Comparison of ENCODE assay signal across 1 cellular context in the genomic region with DNA sequence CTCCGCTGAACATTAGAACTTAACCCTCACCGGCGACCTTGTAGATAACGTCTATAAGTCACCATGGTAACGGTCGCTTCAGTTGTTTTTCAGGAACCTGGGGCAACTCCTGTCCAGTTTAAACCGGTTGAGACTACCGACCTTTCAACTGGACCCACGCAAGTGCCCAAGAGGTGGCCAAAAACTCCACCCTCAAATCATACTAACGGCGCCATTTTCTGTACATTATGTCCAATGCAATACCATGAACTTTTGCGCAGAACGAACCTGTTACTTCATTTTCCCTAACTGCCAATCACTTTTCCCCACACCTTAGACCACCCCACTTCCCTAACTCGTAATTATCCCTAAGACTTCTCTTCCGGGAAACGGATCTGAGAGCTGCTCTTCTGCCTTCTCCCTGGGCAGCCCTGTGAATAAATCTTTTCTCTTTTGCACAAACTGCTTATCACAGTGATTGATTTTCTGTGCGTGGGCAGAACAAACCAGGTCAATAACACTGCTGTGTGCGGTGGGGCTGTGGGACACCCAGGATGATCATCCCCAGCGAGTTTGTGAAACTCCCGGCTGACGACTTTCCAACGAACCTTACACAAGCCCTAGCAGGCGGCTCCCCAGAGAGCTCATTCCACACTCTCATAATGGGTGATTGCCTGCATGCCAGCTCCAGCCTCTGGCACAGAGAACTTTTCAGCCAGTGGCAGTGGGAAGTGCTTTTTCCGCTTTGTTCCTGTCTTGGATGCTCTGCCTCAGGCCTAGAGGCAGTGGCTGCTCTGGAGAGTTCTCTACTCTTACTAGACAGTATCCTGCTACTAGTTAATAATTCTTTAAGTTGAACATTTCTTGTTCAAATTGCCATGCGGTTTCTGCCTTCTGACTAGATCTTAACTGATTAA.
TF ChIP-seq lines count a peak whose summit lies in the region.

No MANE protein-coding gene starts in this region.

TF ChIP-seq in K562, 482 proteins besides CTCF, POLR2A, EP300 and RAD21 (continued from another document and continues in another):
- TF ChIP-seq, protein P1, sequence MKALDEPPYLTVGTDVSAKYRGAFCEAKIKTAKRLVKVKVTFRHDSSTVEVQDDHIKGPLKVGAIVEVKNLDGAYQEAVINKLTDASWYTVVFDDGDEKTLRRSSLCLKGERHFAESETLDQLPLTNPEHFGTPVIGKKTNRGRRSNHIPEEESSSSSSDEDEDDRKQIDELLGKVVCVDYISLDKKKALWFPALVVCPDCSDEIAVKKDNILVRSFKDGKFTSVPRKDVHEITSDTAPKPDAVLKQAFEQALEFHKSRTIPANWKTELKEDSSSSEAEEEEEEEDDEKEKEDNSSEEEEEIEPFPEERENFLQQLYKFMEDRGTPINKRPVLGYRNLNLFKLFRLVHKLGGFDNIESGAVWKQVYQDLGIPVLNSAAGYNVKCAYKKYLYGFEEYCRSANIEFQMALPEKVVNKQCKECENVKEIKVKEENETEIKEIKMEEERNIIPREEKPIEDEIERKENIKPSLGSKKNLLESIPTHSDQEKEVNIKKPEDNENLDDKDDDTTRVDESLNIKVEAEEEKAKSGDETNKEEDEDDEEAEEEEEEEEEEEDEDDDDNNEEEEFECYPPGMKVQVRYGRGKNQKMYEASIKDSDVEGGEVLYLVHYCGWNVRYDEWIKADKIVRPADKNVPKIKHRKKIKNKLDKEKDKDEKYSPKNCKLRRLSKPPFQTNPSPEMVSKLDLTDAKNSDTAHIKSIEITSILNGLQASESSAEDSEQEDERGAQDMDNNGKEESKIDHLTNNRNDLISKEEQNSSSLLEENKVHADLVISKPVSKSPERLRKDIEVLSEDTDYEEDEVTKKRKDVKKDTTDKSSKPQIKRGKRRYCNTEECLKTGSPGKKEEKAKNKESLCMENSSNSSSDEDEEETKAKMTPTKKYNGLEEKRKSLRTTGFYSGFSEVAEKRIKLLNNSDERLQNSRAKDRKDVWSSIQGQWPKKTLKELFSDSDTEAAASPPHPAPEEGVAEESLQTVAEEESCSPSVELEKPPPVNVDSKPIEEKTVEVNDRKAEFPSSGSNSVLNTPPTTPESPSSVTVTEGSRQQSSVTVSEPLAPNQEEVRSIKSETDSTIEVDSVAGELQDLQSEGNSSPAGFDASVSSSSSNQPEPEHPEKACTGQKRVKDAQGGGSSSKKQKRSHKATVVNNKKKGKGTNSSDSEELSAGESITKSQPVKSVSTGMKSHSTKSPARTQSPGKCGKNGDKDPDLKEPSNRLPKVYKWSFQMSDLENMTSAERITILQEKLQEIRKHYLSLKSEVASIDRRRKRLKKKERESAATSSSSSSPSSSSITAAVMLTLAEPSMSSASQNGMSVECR (CRISPR knock-in tag; IDR thresholded peaks at IDR 0.05): no peak
- TF ChIP-seq, protein P2, sequence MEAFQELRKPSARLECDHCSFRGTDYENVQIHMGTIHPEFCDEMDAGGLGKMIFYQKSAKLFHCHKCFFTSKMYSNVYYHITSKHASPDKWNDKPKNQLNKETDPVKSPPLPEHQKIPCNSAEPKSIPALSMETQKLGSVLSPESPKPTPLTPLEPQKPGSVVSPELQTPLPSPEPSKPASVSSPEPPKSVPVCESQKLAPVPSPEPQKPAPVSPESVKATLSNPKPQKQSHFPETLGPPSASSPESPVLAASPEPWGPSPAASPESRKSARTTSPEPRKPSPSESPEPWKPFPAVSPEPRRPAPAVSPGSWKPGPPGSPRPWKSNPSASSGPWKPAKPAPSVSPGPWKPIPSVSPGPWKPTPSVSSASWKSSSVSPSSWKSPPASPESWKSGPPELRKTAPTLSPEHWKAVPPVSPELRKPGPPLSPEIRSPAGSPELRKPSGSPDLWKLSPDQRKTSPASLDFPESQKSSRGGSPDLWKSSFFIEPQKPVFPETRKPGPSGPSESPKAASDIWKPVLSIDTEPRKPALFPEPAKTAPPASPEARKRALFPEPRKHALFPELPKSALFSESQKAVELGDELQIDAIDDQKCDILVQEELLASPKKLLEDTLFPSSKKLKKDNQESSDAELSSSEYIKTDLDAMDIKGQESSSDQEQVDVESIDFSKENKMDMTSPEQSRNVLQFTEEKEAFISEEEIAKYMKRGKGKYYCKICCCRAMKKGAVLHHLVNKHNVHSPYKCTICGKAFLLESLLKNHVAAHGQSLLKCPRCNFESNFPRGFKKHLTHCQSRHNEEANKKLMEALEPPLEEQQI (IDR thresholded peaks at IDR 0.05): no peak
- TF ChIP-seq GATAD2B (IDR thresholded peaks at IDR 0.05; ENCODE audit: borderline replicate concordance) (no peak), PURB (CRISPR knock-in tag; IDR thresholded peaks at IDR 0.05; ENCODE audit: low read depth) (no peak), GTF2A2 (tag; IDR thresholded peaks at IDR 0.05) (peak; percentile 39), BRF2 (IDR thresholded peaks at IDR 0.05; ENCODE audit: borderline replicate concordance, insufficient read depth, insufficient read length) (no peak), MCM7 (IDR thresholded peaks at IDR 0.05) (no peak), SAFB (IDR thresholded peaks at IDR 0.05; ENCODE audit: borderline replicate concordance, low read depth, low read length) (no peak), CHD1 (IDR thresholded peaks at IDR 0.05; ENCODE audit: low read length) (no peak), JUND (IDR thresholded peaks at IDR 0.05; ENCODE audit: borderline replicate concordance, low read depth, low read length) (no peak), JUND (tag; IDR thresholded peaks at IDR 0.05; ENCODE audit: borderline replicate concordance, low read depth, low read length) (peak; percentile 44; the same call in 2 of the 3 replicates), HEY1 (CRISPR knock-in tag; IDR thresholded peaks at IDR 0.05; ENCODE audit: borderline replicate concordance) (no peak), WHSC1 (IDR thresholded peaks at IDR 0.05; ENCODE audit: low read length) (no peak), MECOM (CRISPR knock-in tag; IDR thresholded peaks at IDR 0.05) (0 out of 2 replicates have a peak, but pooled peaks have one; percentile 61), TCF7 (IDR thresholded peaks at IDR 0.05; ENCODE audit: borderline replicate concordance) (no peak), SNAPC5 (CRISPR knock-in tag; IDR thresholded peaks at IDR 0.05) (no peak), PHB2 (IDR thresholded peaks at IDR 0.05; ENCODE audit: low read depth) (0 out of 2 replicates have a peak, but pooled peaks have one; percentile 32), SIX5 (IDR thresholded peaks at IDR 0.05; ENCODE audit: borderline replicate concordance in 1 of 2, insufficient read depth in 1 of 2, low read depth in 1 of 2, low read length in 2 of 2) (no peak), ZNF586 (CRISPR knock-in tag; conservative IDR thresholded peaks at IDR 0.05) (0 out of 2 replicates have a peak, but pooled peaks have one; percentile 50), ZZZ3 (IDR thresholded peaks at IDR 0.05) (no peak), ZNF282 (CRISPR knock-in tag; IDR thresholded peaks at IDR 0.05) (no peak), TSC22D4 (tag; IDR thresholded peaks at IDR 0.05) (no peak), ETS2 (tag; IDR thresholded peaks at IDR 0.05; ENCODE audit: borderline replicate concordance, poor library complexity, severe bottlenecking) (no peak), ZNF79 (CRISPR knock-in tag; IDR thresholded peaks at IDR 0.05; ENCODE audit: low read depth) (no peak; the same call in 1 of the 2 replicates), MAFG (tag; conservative IDR thresholded peaks at IDR 0.05) (no peak), AFF4 (CRISPR knock-in tag; IDR thresholded peaks at IDR 0.05) (0 out of 2 replicates have a peak, but pooled peaks have one; percentile 73), OTX1 (CRISPR knock-in tag; IDR thresholded peaks at IDR 0.05) (peak; percentile 92; the same call in 1 of the 2 replicates), ZNF197 (CRISPR knock-in tag; IDR thresholded peaks at IDR 0.05; ENCODE audit: low read depth) (peak; percentile 82; the same call in 1 of the 2 replicates), CC2D1A (IDR thresholded peaks at IDR 0.05) (no peak; the same call in 1 of the 2 replicates), ZNF583 (CRISPR knock-in tag; IDR thresholded peaks at IDR 0.05) (peak; percentile 58; the same call in 1 of the 2 replicates), CREB3 (tag; conservative IDR thresholded peaks at IDR 0.05; ENCODE audit: low read depth) (peak; percentile 91), RBFOX2 (IDR thresholded peaks at IDR 0.05; ENCODE audit: low read depth, low read length) (peak; percentile 53; the same call in 1 of the 2 replicates), U2AF2 (optimal IDR thresholded peaks at IDR 0.05; ENCODE audit: low read depth, low read length) (no peak), TAF15 (IDR thresholded peaks at IDR 0.05; ENCODE audit: low read depth, low read length) (no peak), KLF6 (CRISPR knock-in tag; IDR thresholded peaks at IDR 0.05; ENCODE audit: borderline replicate concordance) (peak; percentile 91; the same call in 1 of the 2 replicates), ZNF146 (CRISPR knock-in tag; IDR thresholded peaks at IDR 0.05; ENCODE audit: unreplicated experiment) (no peak), GABPA (tag; conservative IDR thresholded peaks at IDR 0.05; ENCODE audit: low read depth) (0 out of 2 replicates have a peak, but pooled peaks have one; percentile 10), PHF8 (IDR thresholded peaks at IDR 0.05; ENCODE audit: borderline replicate concordance, low read length) (peak; percentile 41; the same call in 1 of the 2 replicates), GABPB2 (CRISPR knock-in tag; conservative IDR thresholded peaks at IDR 0.05) (0 out of 2 replicates have a peak, but pooled peaks have one; percentile 16), ZNF780A (CRISPR knock-in tag; IDR thresholded peaks at IDR 0.05) (no peak)
- TF ChIP-seq, protein P3, sequence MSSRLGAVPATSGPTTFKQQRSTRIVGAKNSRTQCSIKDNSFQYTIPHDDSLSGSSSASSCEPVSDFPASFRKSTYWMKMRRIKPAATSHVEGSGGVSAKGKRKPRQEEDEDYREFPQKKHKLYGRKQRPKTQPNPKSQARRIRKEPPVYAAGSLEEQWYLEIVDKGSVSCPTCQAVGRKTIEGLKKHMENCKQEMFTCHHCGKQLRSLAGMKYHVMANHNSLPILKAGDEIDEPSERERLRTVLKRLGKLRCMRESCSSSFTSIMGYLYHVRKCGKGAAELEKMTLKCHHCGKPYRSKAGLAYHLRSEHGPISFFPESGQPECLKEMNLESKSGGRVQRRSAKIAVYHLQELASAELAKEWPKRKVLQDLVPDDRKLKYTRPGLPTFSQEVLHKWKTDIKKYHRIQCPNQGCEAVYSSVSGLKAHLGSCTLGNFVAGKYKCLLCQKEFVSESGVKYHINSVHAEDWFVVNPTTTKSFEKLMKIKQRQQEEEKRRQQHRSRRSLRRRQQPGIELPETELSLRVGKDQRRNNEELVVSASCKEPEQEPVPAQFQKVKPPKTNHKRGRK (tag; IDR thresholded peaks at IDR 0.05): no peak
- TF ChIP-seq, protein P4, sequence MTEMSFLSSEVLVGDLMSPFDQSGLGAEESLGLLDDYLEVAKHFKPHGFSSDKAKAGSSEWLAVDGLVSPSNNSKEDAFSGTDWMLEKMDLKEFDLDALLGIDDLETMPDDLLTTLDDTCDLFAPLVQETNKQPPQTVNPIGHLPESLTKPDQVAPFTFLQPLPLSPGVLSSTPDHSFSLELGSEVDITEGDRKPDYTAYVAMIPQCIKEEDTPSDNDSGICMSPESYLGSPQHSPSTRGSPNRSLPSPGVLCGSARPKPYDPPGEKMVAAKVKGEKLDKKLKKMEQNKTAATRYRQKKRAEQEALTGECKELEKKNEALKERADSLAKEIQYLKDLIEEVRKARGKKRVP (CRISPR knock-in tag; IDR thresholded peaks at IDR 0.05): peak; percentile 58; the same call in 1 of the 2 replicates
